Comparison of ENCODE assay signal across 8 cellular contexts in the genomic region with DNA sequence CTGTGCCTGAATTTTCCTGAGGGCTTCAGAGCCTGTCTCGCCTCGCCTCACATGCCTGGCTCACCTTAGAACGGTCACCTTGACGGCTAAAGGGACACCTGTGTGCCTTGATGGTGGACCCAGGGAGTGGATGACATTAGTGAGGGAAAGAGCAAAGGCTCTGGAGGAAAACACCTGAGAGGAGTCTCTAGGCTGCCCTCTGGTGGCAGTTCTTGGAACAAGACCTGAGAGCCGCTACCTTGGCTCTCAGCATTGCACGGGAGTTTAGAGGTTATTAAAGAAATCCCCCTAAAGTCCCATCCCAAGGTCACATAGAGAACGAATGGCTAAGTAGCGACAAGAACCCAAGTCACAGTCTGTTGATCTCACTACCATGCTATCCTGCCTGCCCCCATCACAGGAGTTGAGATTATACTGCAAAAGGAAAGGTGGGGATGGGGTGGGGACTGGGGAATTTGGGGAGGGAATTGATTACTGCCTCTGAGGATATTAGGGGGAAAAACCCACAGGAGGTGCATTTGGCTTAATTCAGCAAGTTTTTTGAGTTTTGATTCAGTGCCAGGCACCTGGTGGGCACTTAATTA. TPM values are rescaled to one million over a fixed set of nuclear protein-coding genes. Genes with fewer than 3 reads are reported as not detected.
DNase-seq lines count a peak whose midpoint lies in the region; ATAC-seq, FAIRE-seq and TF ChIP-seq lines count a peak whose summit lies in the region.

No MANE protein-coding gene starts in this region.

- peak in 1 of 2 experiments; percentile 71; a peak in 4 of 6 replicates for ATAC-seq in A549

- TF ChIP-seq POLR2A in A549 (IDR thresholded peaks at IDR 0.05; ENCODE audit: low read length) (no peak), GM12891 (IDR thresholded peaks at IDR 0.05; ENCODE audit: low read depth, low read length) (no peak), esophagus muscularis mucosa (IDR thresholded peaks at IDR 0.05; ENCODE audit: low read depth) (no peak)

- DNase-seq in A549 (ENCODE audit: low read depth in 1 of 2, low spot score in 1 of 2), result peak; percentile 37 to 39
- DNase-seq in GM12891 (ENCODE audit: insufficient read length, low spot score), result peak; percentile 70
- peak; percentile 67 for DNase-seq in NCI-H69 (lab: John Stamatoyannopoulos, UW)
- peak; percentile 24 for DNase-seq in activated CD8-positive, alpha-beta memory T cell treated with anti-CD3 and anti-CD28 coated beads, Interleukin-2, amount 50 U/mL, for 24 hours (ENCODE audit: extremely low read depth)
- DNase-seq in esophagus muscularis mucosa (ENCODE audit: extremely low spot score), result no peak
- peak; percentile 8 for DNase-seq in occipital lobe (lab: John Stamatoyannopoulos, UW)
- DNase-seq in tibial artery, result peak in 1 of 2 donors; percentile 45
- no peak for DNase-seq in globus pallidus (ENCODE audit: low spot score)

- H3K27me3 ChIP-seq in esophagus muscularis mucosa, result no peaks in the 10 kb centered on the region
- H3K27me3 ChIP-seq in tibial artery, result no peaks in the 10 kb centered on the region

- POLR2A ChIA-PET in A549 (lab: Yijun Ruan, JAX), result no interaction called here

- intact Hi-C loops in esophagus muscularis mucosa (cut with DNase I), result no loop called here
- intact Hi-C loops in tibial artery (cut with DNase I; ENCODE audit: low total_unique reads), result no loop called here

- H3K27ac ChIP-seq in A549 (no peak overlapping the region), esophagus muscularis mucosa (replicated peaks in 1 of 4) (no peak overlapping the region), tibial artery (no peak overlapping the region)

- 2% methylated on average over 8 of the region's 8 CpGs for WGBS in A549 (ENCODE audit: missing lambda C conversion rate)
- WGBS in esophagus muscularis mucosa, result 11% methylated on average over 8 of the region's 8 CpGs

- no peaks in the 10 kb centered on the region for H3K36me3 ChIP-seq in esophagus muscularis mucosa
- no peaks in the 10 kb centered on the region for H3K36me3 ChIP-seq in tibial artery

- no peaks in the 10 kb centered on the region for H3K9me3 ChIP-seq in A549
- H3K9me3 ChIP-seq in esophagus muscularis mucosa, result no peaks in the 10 kb centered on the region
- H3K9me3 ChIP-seq in tibial artery, result no peaks in the 10 kb centered on the region

- H3K4me2 ChIP-seq in A549, result no peak overlapping the region

- H3K4me1 ChIP-seq in A549, result peaks cover 23% of the 10 kb centered on the region
- peaks cover 6 to 34% (median 19%) of the 10 kb centered on the region in 4 donors for H3K4me1 ChIP-seq in esophagus muscularis mucosa
- H3K4me1 ChIP-seq in tibial artery, result peaks cover 0 to 18% (median 9%) of the 10 kb centered on the region in 4 donors

- TF ChIP-seq RAD21 in A549 (conservative IDR thresholded peaks at IDR 0.05 in 1 of 2, IDR thresholded peaks at IDR 0.05 in 1 of 2), result peak; percentile 42 to 51; a peak in 3 of 5 replicates

- FAIRE-seq in A549 (lab: Jason Lieb, UNC), result no peak
- FAIRE-seq in GM12891 (lab: Jason Lieb, UNC), result peak; percentile 62

- TF ChIP-seq CTCF in A549 (IDR thresholded peaks at IDR 0.05) (peak; percentile 63), esophagus muscularis mucosa (IDR thresholded peaks at IDR 0.05) (peak; percentile 72 to 91 (median 78)), tibial artery (IDR thresholded peaks at IDR 0.05) (peak; percentile 61 to 90)

- CTCF ChIA-PET in A549 (lab: Yijun Ruan, JAX), result interaction anchor here (0.6 to 7.0 kb wide), 27 partner anchors 7 to 744 kb away, joined by 3 to 46 read pairs (median 4); partner anchors contain the start of genes PSORS1C1, PSORS1C2 and VARS2

- no peak for TF ChIP-seq EP300 in A549 (IDR thresholded peaks at IDR 0.05)
- no peak for TF ChIP-seq EP300 in esophagus muscularis mucosa (IDR thresholded peaks at IDR 0.05)

- H3K4me3 ChIP-seq in A549 (no peak overlapping the region), esophagus muscularis mucosa (no peak overlapping the region), tibial artery (no peak overlapping the region)

TF ChIP-seq in A549, 52 proteins besides CTCF, POLR2A, EP300 and RAD21:
- TF ChIP-seq SMC3 (IDR thresholded peaks at IDR 0.05) (peak; percentile 42), JUN (IDR thresholded peaks at IDR 0.05) (no peak), FOSB (CRISPR knock-in tag; IDR thresholded peaks at IDR 0.05) (no peak)

TF ChIP-seq in GM12891, 5 proteins besides CTCF, POLR2A, EP300 and RAD21:
- TF ChIP-seq POU2F2 (IDR thresholded peaks at IDR 0.05; ENCODE audit: low read depth, low read length) (no peak), SPI1 (IDR thresholded peaks at IDR 0.05; ENCODE audit: low read depth, low read length) (no peak), PAX5 (IDR thresholded peaks at IDR 0.05; ENCODE audit: insufficient read depth, low read length, severe bottlenecking) (no peak), POLR2AphosphoS5 (IDR thresholded peaks at IDR 0.05; ENCODE audit: low read depth, low read length) (no peak), TAF1 (IDR thresholded peaks at IDR 0.05; ENCODE audit: low read depth, low read length) (no peak)

RNA-seq across cellular contexts. Expression of gene CDSN, which starts 7.9 kb away (rescaled TPM):
- polyA plus RNA-seq in A549 (2011; rRNA removed) (not detected in 2 replicates), A549 (2017; fragmentation: RNase III; extraction: RNeasy Plus Mini Kit Qiagen cat#74134 plus additional on column Dnase treatment) (not detected in 3 replicates)
- polyA plus RNA-seq in A549 (2012; cell fraction: cytosol; rRNA removed), result not detected in 2 replicates
- polyA plus RNA-seq in A549 (2012; cell fraction: nucleus; rRNA removed), result not detected in 2 replicates
- polyA minus RNA-seq in A549 (2011; rRNA and poly(A)+ RNA removed), result not detected in 2 replicates
- not detected for polyA plus RNA-seq in GM12891 (2012; ENCODE audit: low read depth, missing spikeins)
- total RNA-seq in esophagus muscularis mucosa (not detected), occipital lobe (not detected)

RNA-seq across cellular contexts. Expression of gene PSORS1C2, which starts 10.7 kb away (rescaled TPM):
- polyA plus RNA-seq in A549 (2011; rRNA removed), result not detected in 2 replicates
- not detected in 2 replicates for polyA plus RNA-seq in A549 (2012; cell fraction: cytosol; rRNA removed)
- 0.05 TPM in 1 of 2 replicates, not detected in the other for polyA plus RNA-seq in A549 (2012; cell fraction: nucleus; rRNA removed)
- 0.08 TPM in 1 of 3 replicates, not detected in the others for polyA plus RNA-seq in A549 (2017; fragmentation: RNase III; extraction: RNeasy Plus Mini Kit Qiagen cat#74134 plus additional on column Dnase treatment)
- polyA minus RNA-seq in A549 (2011; rRNA and poly(A)+ RNA removed), result not detected in 2 replicates
- not detected for polyA plus RNA-seq in GM12891 (2012; ENCODE audit: low read depth, missing spikeins)
- total RNA-seq in esophagus muscularis mucosa, result not detected
- total RNA-seq in occipital lobe, result not detected

RNA-seq across cellular contexts. Expression of gene PSORS1C1, which starts 13.6 kb away (rescaled TPM):
- 2.3 and 5.8 TPM in 2 replicates for polyA plus RNA-seq in A549 (2011; rRNA removed)
- polyA plus RNA-seq in A549 (2012; cell fraction: cytosol; rRNA removed), result 2.2 and 3.1 TPM in 2 replicates
- polyA plus RNA-seq in A549 (2012; cell fraction: nucleus; rRNA removed), result 6.1 and 8.7 TPM in 2 replicates
- 3.0 to 4.3 TPM (median 4.3 TPM) in 3 replicates for polyA plus RNA-seq in A549 (2017; fragmentation: RNase III; extraction: RNeasy Plus Mini Kit Qiagen cat#74134 plus additional on column Dnase treatment)
- polyA minus RNA-seq in A549 (2011; rRNA and poly(A)+ RNA removed), result 6.4 and 7.4 TPM in 2 replicates
- polyA plus RNA-seq in GM12891 (2012; ENCODE audit: low read depth, missing spikeins), result not detected
- total RNA-seq in esophagus muscularis mucosa, result 1 to 10 TPM in 3 of 4 donors, under 1 TPM in 1; 0.34 to 1.2 (median 1.1) TPM
- total RNA-seq in occipital lobe, result not detected

RNA-seq across cellular contexts. Expression of gene C6orf15, which starts 15.8 kb away (rescaled TPM):
- not detected in 2 replicates for polyA plus RNA-seq in A549 (2011; rRNA removed)
- not detected in 2 replicates for polyA plus RNA-seq in A549 (2012; cell fraction: cytosol; rRNA removed)
- not detected in 2 replicates for polyA plus RNA-seq in A549 (2012; cell fraction: nucleus; rRNA removed)
- polyA plus RNA-seq in A549 (2017; fragmentation: RNase III; extraction: RNeasy Plus Mini Kit Qiagen cat#74134 plus additional on column Dnase treatment), result not detected in 3 replicates
- not detected in 2 replicates for polyA minus RNA-seq in A549 (2011; rRNA and poly(A)+ RNA removed)
- not detected for polyA plus RNA-seq in GM12891 (2012; ENCODE audit: low read depth, missing spikeins)
- not detected for total RNA-seq in esophagus muscularis mucosa
- total RNA-seq in occipital lobe, result not detected

RNA-seq across cellular contexts. Expression of gene CCHCR1, which starts 29.4 kb away (rescaled TPM):
- polyA plus RNA-seq in A549 (2011; rRNA removed) (7.4 and 8.6 TPM in 2 replicates), A549 (2017; fragmentation: RNase III; extraction: RNeasy Plus Mini Kit Qiagen cat#74134 plus additional on column Dnase treatment) (15.2 to 15.3 TPM (median 15.3 TPM) in 3 replicates)
- polyA plus RNA-seq in A549 (2012; cell fraction: cytosol; rRNA removed), result 12.1 and 13.5 TPM in 2 replicates
- polyA plus RNA-seq in A549 (2012; cell fraction: nucleus; rRNA removed), result 27.5 and 31.1 TPM in 2 replicates
- polyA minus RNA-seq in A549 (2011; rRNA and poly(A)+ RNA removed), result 7.3 and 8.6 TPM in 2 replicates
- 28.3 TPM for polyA plus RNA-seq in GM12891 (2012; ENCODE audit: low read depth, missing spikeins)
- total RNA-seq in esophagus muscularis mucosa (10 to 100 TPM in 2 of 4 donors, 1 to 10 TPM in 2; 5.8 to 11.6 (median 9.4) TPM), occipital lobe (7.6 TPM)

Comparison
In these comparisons a context has a peak if more than half of its experiments do, and no peak if none do; other contexts are left out.
1. DNase-seq: peak in A549 (2 of 2), GM12891 (single experiment), NCI-H69 (single experiment), activated CD8-positive, alpha-beta memory T cell treated with anti-CD3 and anti-CD28 coated beads, Interleukin-2, amount 50 U/mL, for 24 hours (single experiment) and occipital lobe (single experiment); none in esophagus muscularis mucosa (single experiment) and globus pallidus (single experiment).
2. Peak in every context shown above with its lines, with median percentiles within 50 percentile points of each other: CTCF ChIP-seq.